Comparison of ENCODE assay signal across 9 cellular contexts in the genomic region with DNA sequence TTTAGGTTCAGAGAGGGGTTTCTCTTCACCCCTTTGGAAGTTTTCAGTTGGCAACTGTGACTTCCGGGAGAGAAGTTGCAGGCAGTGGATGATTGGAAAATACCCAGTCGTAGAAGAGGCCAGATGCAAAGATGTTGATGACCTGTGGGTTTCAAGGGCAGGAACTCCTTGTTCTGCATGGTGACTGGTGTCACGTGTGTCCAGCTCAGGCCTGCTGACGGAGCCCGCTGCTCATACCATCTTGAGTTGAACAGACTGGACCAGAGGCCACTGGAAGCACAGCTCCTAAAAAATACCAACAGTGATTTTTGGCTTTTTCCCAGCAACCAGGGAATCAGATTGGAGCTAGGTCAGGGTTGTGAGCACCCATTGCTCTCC.
A peak's percentile ranks its signal among the peaks of the same experiment; 100 is the strongest.
DNase-seq lines count a peak whose midpoint lies in the region; ATAC-seq and TF ChIP-seq lines count a peak whose summit lies in the region.
"Had no signal": no experiment of that assay in that cellular context is flagged by ENCODE, and none has a peak within 500 bp of the region (broad histone marks: within the 10 kb centered on the region; RNA-seq: fewer than 3 reads in every experiment).

No MANE protein-coding gene starts in this region.

- no peak overlapping the region for H3K27ac Mint-ChIP-seq in activated CD8-positive, alpha-beta T cell treated with anti-CD3 and anti-CD28 coated beads, Interleukin-2, amount 10 ng/mL, durations not matched to agents 7 days and 5 days

- no peaks in the 10 kb centered on the region for H3K36me3 Mint-ChIP-seq in activated CD8-positive, alpha-beta T cell treated with anti-CD3 and anti-CD28 coated beads, Interleukin-2, amount 10 ng/mL, durations not matched to agents 7 days and 5 days (ENCODE audit: low read depth)
- H3K36me3 Mint-ChIP-seq: brain had no signal

- H3K4me3 Mint-ChIP-seq in activated CD8-positive, alpha-beta T cell treated with anti-CD3 and anti-CD28 coated beads, Interleukin-2, amount 10 ng/mL, durations not matched to agents 7 days and 5 days, result no peak overlapping the region

- TF ChIP-seq CTCF in left ventricle myocardium inferior (IDR thresholded peaks at IDR 0.05; ENCODE audit: borderline replicate concordance), result no peak
- no peak for TF ChIP-seq CTCF in sigmoid colon (IDR thresholded peaks at IDR 0.05)

- no peak for ATAC-seq in activated CD8-positive, alpha-beta T cell treated with anti-CD3 and anti-CD28 coated beads, Interleukin-2, amount 10 ng/mL, durations not matched to agents 7 days and 5 days

- peak in 2 of 4 donors; percentile 47 to 70 for TF ChIP-seq EP300 in sigmoid colon (IDR thresholded peaks at IDR 0.05)

- H3K36me3 ChIP-seq in left ventricle myocardium inferior (no peaks in the 10 kb centered on the region), sigmoid colon (no peaks in the 10 kb centered on the region)

- H3K4me3 ChIP-seq in left ventricle myocardium inferior, result peak overlapping the region; percentile 46
- peak overlapping the region in 3 of 4 donors; percentile 10 to 22 (median 14) for H3K4me3 ChIP-seq in sigmoid colon

- H3K9me3 Mint-ChIP-seq in activated CD8-positive, alpha-beta T cell treated with anti-CD3 and anti-CD28 coated beads, Interleukin-2, amount 10 ng/mL, durations not matched to agents 7 days and 5 days (ENCODE audit: insufficient read depth), result peaks cover 3% of the 10 kb centered on the region

- CTCF ChIA-PET in activated CD8-positive, alpha-beta T cell treated with anti-CD3 and anti-CD28 coated beads, Interleukin-2, amount 10 ng/mL, durations not matched to agents 7 days and 5 days (lab: Charles Lee), result no interaction called here

- peak; percentile 62 for DNase-seq in EL
- peak in 32 of 58 donors; percentile 3 to 59 (median 16) for DNase-seq in anterior cingulate cortex (lab: John Stamatoyannopoulos, UW)
- DNase-seq in left ventricle myocardium inferior, result peak; percentile 61
- peak; percentile 90 for DNase-seq in sigmoid colon
- no peak for DNase-seq in NCI-H2029 treated with DMSO at 0.1 percent for 48 hours (lab: John Stamatoyannopoulos, UW)
- no peak for DNase-seq in HUDEP-2 (lab: John Stamatoyannopoulos, UW; ENCODE audit: unreplicated experiment in 76 of 76)
- DNase-seq in activated CD8-positive, alpha-beta T cell treated with anti-CD3 and anti-CD28 coated beads, Interleukin-2, amount 10 ng/mL, durations not matched to agents 7 days and 5 days, result no peak
- DNase-seq in DMS79 (lab: John Stamatoyannopoulos, UW), result no peak

- POLR2A ChIA-PET in activated CD8-positive, alpha-beta T cell treated with anti-CD3 and anti-CD28 coated beads, Interleukin-2, amount 10 ng/mL, durations not matched to agents 7 days and 5 days (lab: Charles Lee), result no interaction called here

- no peak for TF ChIP-seq POLR2A in sigmoid colon (IDR thresholded peaks at IDR 0.05)

- H3K4me1 Mint-ChIP-seq in activated CD8-positive, alpha-beta T cell treated with anti-CD3 and anti-CD28 coated beads, Interleukin-2, amount 10 ng/mL, durations not matched to agents 7 days and 5 days (ENCODE audit: low read depth), result no peaks in the 10 kb centered on the region

- H3K27me3 Mint-ChIP-seq in activated CD8-positive, alpha-beta T cell treated with anti-CD3 and anti-CD28 coated beads, Interleukin-2, amount 10 ng/mL, durations not matched to agents 7 days and 5 days (ENCODE audit: low read depth), result no peaks in the 10 kb centered on the region

- WGBS in sigmoid colon, 2 donors, result 63 to 70% methylated on average over 5 of the region's 5 CpGs

- peaks cover 41% of the 10 kb centered on the region for H3K4me1 ChIP-seq in left ventricle myocardium inferior
- peaks cover 0 to 43% (median 19%) of the 10 kb centered on the region in 4 donors for H3K4me1 ChIP-seq in sigmoid colon

- intact Hi-C loops in left ventricle myocardium inferior (cut with micrococcal nuclease) (no loop called here), sigmoid colon (cut with DNase I) (loop anchor here (2.0 to 5.0 kb wide), 4 partner anchors 17 to 409 kb away; no protein-coding TSS in a partner anchor)

- H3K9me3 ChIP-seq in left ventricle myocardium inferior (replicated peaks) (no peaks in the 10 kb centered on the region), sigmoid colon (no peaks in the 10 kb centered on the region)

- no peaks in the 10 kb centered on the region for H3K27me3 ChIP-seq in left ventricle myocardium inferior (ENCODE audit: low read depth)
- H3K27me3 ChIP-seq in sigmoid colon, result no peaks in the 10 kb centered on the region

- peak overlapping the region; percentile 92 for H3K27ac ChIP-seq in left ventricle myocardium inferior (replicated peaks)
- H3K27ac ChIP-seq in sigmoid colon, result peak overlapping the region; percentile 70 to 81 (median 80)

Comparison
In these comparisons a context has a peak if more than half of its experiments do, and no peak if none do; other contexts are left out.
1. DNase-seq: peak in EL (single experiment), anterior cingulate cortex (32 of 58), left ventricle myocardium inferior (single experiment) and sigmoid colon (single experiment); none in NCI-H2029 treated with DMSO at 0.1 percent for 48 hours (single experiment), HUDEP-2 (0 of 76), activated CD8-positive, alpha-beta T cell treated with anti-CD3 and anti-CD28 coated beads, Interleukin-2, amount 10 ng/mL, durations not matched to agents 7 days and 5 days (single experiment) and DMS79 (single experiment).